In the genomic region with DNA sequence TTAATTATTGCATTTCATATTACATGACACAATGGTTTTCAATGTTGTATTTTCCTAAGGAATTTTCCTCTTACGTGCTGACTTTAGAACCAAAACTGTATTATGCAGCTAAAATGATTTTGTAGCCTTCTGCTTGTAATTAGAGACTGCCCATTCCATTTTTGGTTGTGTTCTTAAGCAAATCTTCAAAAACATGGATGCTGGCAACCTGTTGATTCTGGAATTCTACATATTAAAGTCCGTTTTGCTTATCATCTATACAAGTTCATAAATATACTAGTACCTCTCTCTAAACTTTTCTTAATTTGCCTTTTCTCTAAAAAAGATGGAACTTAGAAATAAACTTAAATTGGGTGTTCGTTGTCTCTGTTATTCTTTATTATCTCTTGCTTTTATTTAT, we compare ENCODE assay signal across 19 cellular contexts.
DNase-seq lines count a peak whose midpoint lies in the region; ATAC-seq, FAIRE-seq and TF ChIP-seq lines count a peak whose summit lies in the region.
"Had no signal": no experiment of that assay in that cellular context is flagged by ENCODE, and none has a peak within 500 bp of the region (broad histone marks: within the 10 kb centered on the region; RNA-seq: fewer than 3 reads in every experiment).

No MANE protein-coding gene starts in this region.

- FAIRE-seq in A549 (lab: Jason Lieb, UNC), result no peak
- FAIRE-seq in astrocyte (lab: Jason Lieb, UNC), result no peak
- FAIRE-seq: A204.1, G401.6 had no signal

- peaks cover 12% of the 10 kb centered on the region for H3K36me3 Mint-ChIP-seq in IgD-negative memory B cell
- peaks cover 7% of the 10 kb centered on the region for H3K36me3 Mint-ChIP-seq in astrocyte (ENCODE audit: low read depth, unreplicated experiment)

- H3K4me3 ChIP-seq in A549 (no peak overlapping the region), astrocyte (ENCODE audit: insufficient read depth, low read depth, low read length) (no peak overlapping the region), psoas muscle (peak overlapping the region; percentile 31), coronary artery (no peak overlapping the region)
- H3K4me3 ChIP-seq: GM23338, Peyer's patch had no signal

- no peaks in the 10 kb centered on the region for H4K20me1 ChIP-seq in astrocyte (ENCODE audit: insufficient read depth, low read length)

- intact Hi-C loops in psoas muscle (cut with DNase I), result loop anchor here (5.0 to 10.0 kb wide), 3 partner anchors 60 to 87 kb away; partner anchors contain the start of gene NR3C1 (in 1 of the 2)

- ATAC-seq in A549 (no peak), psoas muscle (no peak)
- ATAC-seq in stimulated activated naive CD8-positive, alpha-beta T cell treated with anti-CD3 and anti-CD28 coated beads, Interleukin-15, Interleukin-2, amounts not matched to agents 100 U/mL and 50 U/mL, for 24 hours, result no peak
- ATAC-seq: GM23338 had no signal

- no peaks in the 10 kb centered on the region for H3K9me3 Mint-ChIP-seq in IgD-negative memory B cell
- H3K9me3 Mint-ChIP-seq in astrocyte (ENCODE audit: unreplicated experiment), result no peaks in the 10 kb centered on the region
- H3K9me3 Mint-ChIP-seq: GM23338 had no signal

- H3K27me3 ChIP-seq in astrocyte (ENCODE audit: insufficient read depth, low read length) (no peaks in the 10 kb centered on the region), psoas muscle (ENCODE audit: insufficient read depth in 3 of 3, low read length in 2 of 3) (no peaks in the 10 kb centered on the region)
- H3K27me3 ChIP-seq: Peyer's patch had no signal

- POLR2A ChIA-PET in A549 (lab: Yijun Ruan, JAX), result no interaction called here

- H3K27ac ChIP-seq in A549, result no peak overlapping the region
- H3K27ac ChIP-seq in astrocyte (ENCODE audit: low read depth, low read length), result peak overlapping the region; percentile 62
- H3K27ac ChIP-seq in psoas muscle, result peak overlapping the region; percentile 86
- peak overlapping the region in 1 of 2 donors; percentile 7 for H3K27ac ChIP-seq in coronary artery
- H3K27ac ChIP-seq: Peyer's patch had no signal

- H2AFZ ChIP-seq in astrocyte (ENCODE audit: low read depth, low read length), result no peak overlapping the region
- H2AFZ ChIP-seq: GM23338 had no signal

- TF ChIP-seq RAD21 in A549 (conservative IDR thresholded peaks at IDR 0.05 in 1 of 2, IDR thresholded peaks at IDR 0.05 in 1 of 2), result no peak

- no peak for TF ChIP-seq POLR2A in A549 (IDR thresholded peaks at IDR 0.05; ENCODE audit: low read length)

- DNase-seq in A549 (ENCODE audit: low read depth in 1 of 2, low spot score in 1 of 2) (no peak), astrocyte (ENCODE audit: low read depth) (no peak), psoas muscle (no peak), SW 1271 (lab: John Stamatoyannopoulos, UW) (no peak), coronary artery (ENCODE audit: low spot score) (no peak)
- no peak for DNase-seq in stimulated activated naive CD8-positive, alpha-beta T cell treated with anti-CD3 and anti-CD28 coated beads, Interleukin-15, Interleukin-2, amounts not matched to agents 100 U/mL and 50 U/mL, for 24 hours
- no peak for DNase-seq in stimulated activated CD4-positive, alpha-beta T cell treated with anti-CD3 and anti-CD28 coated beads, Interleukin-4, amount 100 ng/mL, for 1 hour
- DNase-seq: Calu3, DMS79, NCI-H1048, NCI-H146, NCI-H2227 treated with DMSO at 0.1 percent for 48 hours, NCI-H69, Peyer's patch, SHP77 treated with DMSO at 0.1 percent for 48 hours had no signal

- H3K27me3 Mint-ChIP-seq in IgD-negative memory B cell (no peaks in the 10 kb centered on the region), astrocyte (ENCODE audit: low read depth, unreplicated experiment) (no peaks in the 10 kb centered on the region)

- WGBS in A549 (ENCODE audit: missing lambda C conversion rate), result 86% methylated on average over 3 of the region's 3 CpGs
- WGBS in psoas muscle, 3 donors, result 74 to 87% (median 74%) methylated on average over 3 of the region's 3 CpGs

- peaks cover 58% of the 10 kb centered on the region for H3K79me2 ChIP-seq in astrocyte (ENCODE audit: insufficient read depth, low read length)

- TF ChIP-seq CTCF in A549 (IDR thresholded peaks at IDR 0.05) (no peak), astrocyte (IDR thresholded peaks at IDR 0.05; ENCODE audit: insufficient read depth, low read depth, low read length) (no peak), psoas muscle (IDR thresholded peaks at IDR 0.05) (no peak), coronary artery (IDR thresholded peaks at IDR 0.05) (no peak)

- CTCF ChIA-PET in A549 (lab: Yijun Ruan, JAX), result interaction anchor here (1.4 kb wide), 1 partner anchor 312 kb away, joined by 3 read pairs; no protein-coding TSS in a partner anchor

- H3K36me3 ChIP-seq in astrocyte (ENCODE audit: insufficient read depth, low read length), result no peaks in the 10 kb centered on the region
- peaks cover 6 to 30% of the 10 kb centered on the region in 2 donors for H3K36me3 ChIP-seq in psoas muscle (ENCODE audit: insufficient read depth in 1 of 2, low read depth in 1 of 2)

- peak overlapping the region; percentile 28 for H3K4me2 ChIP-seq in A549
- peak overlapping the region; percentile 43 for H3K4me2 ChIP-seq in astrocyte (ENCODE audit: low read length)
- H3K4me2 ChIP-seq: GM23338 had no signal

- H3K27ac Mint-ChIP-seq in IgD-negative memory B cell (peak overlapping the region in 2 of 3 donors; percentile 27 to 33), astrocyte (ENCODE audit: unreplicated experiment) (peak overlapping the region; percentile 23)
- H3K27ac Mint-ChIP-seq: GM23338 had no signal

- H3K4me3 Mint-ChIP-seq in IgD-negative memory B cell (peak overlapping the region in 1 of 4 donors; percentile 37), astrocyte (ENCODE audit: unreplicated experiment) (no peak overlapping the region)
- H3K4me3 Mint-ChIP-seq: GM23338 had no signal

- H3K4me1 Mint-ChIP-seq in IgD-negative memory B cell, result peaks cover 33 to 51% (median 38%) of the 10 kb centered on the region in 3 donors
- peaks cover 49% of the 10 kb centered on the region for H3K4me1 Mint-ChIP-seq in astrocyte (ENCODE audit: low read depth, unreplicated experiment)
- H3K4me1 Mint-ChIP-seq: GM23338 had no signal

- peaks cover 95% of the 10 kb centered on the region for H3K4me1 ChIP-seq in A549
- H3K4me1 ChIP-seq in astrocyte (ENCODE audit: insufficient read depth, low read length), result peaks cover 36% of the 10 kb centered on the region
- H3K4me1 ChIP-seq in psoas muscle, result peaks cover 74% of the 10 kb centered on the region
- H3K4me1 ChIP-seq: Peyer's patch had no signal

- no peak overlapping the region for H3K9ac ChIP-seq in astrocyte (ENCODE audit: low read length)

- TF ChIP-seq EP300 in A549 (IDR thresholded peaks at IDR 0.05), result no peak

- no peaks in the 10 kb centered on the region for H3K9me3 ChIP-seq in A549
- no peaks in the 10 kb centered on the region for H3K9me3 ChIP-seq in astrocyte (ENCODE audit: insufficient read depth, low read depth, low read length)
- no peaks in the 10 kb centered on the region for H3K9me3 ChIP-seq in psoas muscle
- H3K9me3 ChIP-seq: Peyer's patch had no signal

TF ChIP-seq in A549, 52 proteins besides CTCF, POLR2A, EP300 and RAD21:
- TF ChIP-seq JUN (IDR thresholded peaks at IDR 0.05), result no peak
- no peak for TF ChIP-seq BCL3 (IDR thresholded peaks at IDR 0.05)
- no peak for TF ChIP-seq EHF (CRISPR knock-in tag; IDR thresholded peaks at IDR 0.05)
- no peak for TF ChIP-seq TFCP2L1 (CRISPR knock-in tag; IDR thresholded peaks at IDR 0.05)
- TF ChIP-seq, protein P1, sequence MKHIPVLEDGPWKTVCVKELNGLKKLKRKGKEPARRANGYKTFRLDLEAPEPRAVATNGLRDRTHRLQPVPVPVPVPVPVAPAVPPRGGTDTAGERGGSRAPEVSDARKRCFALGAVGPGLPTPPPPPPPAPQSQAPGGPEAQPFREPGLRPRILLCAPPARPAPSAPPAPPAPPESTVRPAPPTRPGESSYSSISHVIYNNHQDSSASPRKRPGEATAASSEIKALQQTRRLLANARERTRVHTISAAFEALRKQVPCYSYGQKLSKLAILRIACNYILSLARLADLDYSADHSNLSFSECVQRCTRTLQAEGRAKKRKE (CRISPR knock-in tag; IDR thresholded peaks at IDR 0.05; ENCODE audit: low read depth), result no peak
- TF ChIP-seq HOXB13 (CRISPR knock-in tag; IDR thresholded peaks at IDR 0.05; ENCODE audit: low read depth), result no peak
- TF ChIP-seq HEYL (CRISPR knock-in tag; IDR thresholded peaks at IDR 0.05), result no peak
- TF ChIP-seq CHD2 (IDR thresholded peaks at IDR 0.05; ENCODE audit: low read length, partially characterized antibody), result no peak
- TF ChIP-seq, protein P2, sequence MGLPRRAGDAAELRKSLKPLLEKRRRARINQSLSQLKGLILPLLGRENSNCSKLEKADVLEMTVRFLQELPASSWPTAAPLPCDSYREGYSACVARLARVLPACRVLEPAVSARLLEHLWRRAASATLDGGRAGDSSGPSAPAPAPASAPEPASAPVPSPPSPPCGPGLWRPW (IDR thresholded peaks at IDR 0.05), result no peak
- no peak for TF ChIP-seq MAZ (IDR thresholded peaks at IDR 0.05; ENCODE audit: borderline replicate concordance, low read depth, low read length)

Comparison
In these comparisons a context has a peak if more than half of its experiments do, and no peak if none do; other contexts are left out.
1. H3K27ac ChIP-seq: peak in astrocyte (single experiment) and psoas muscle (single experiment); none in A549 (0 of 2).